Comparison of ENCODE assay signal across 29 cellular contexts in genomic region chr1:145952903-145953302, GRCh38.
"Had no signal": no experiment of that assay in that cellular context is flagged by ENCODE, and none has a peak within 500 bp of the region (broad histone marks: within the 10 kb centered on the region; RNA-seq: fewer than 3 reads in every experiment).

No MANE protein-coding gene starts in this region.

- H3K27me3 Mint-ChIP-seq: naive B cell; stimulated activated memory B cell treated with anti-CD40 and anti-IgM and Interleukin-4, amounts not matched to agents 10 μg/mL and 1 μg/mL and 100 μg/mL, for 72 hours; stimulated activated naive CD8-positive, alpha-beta T cell treated with anti-CD3 and anti-CD28 coated beads, Interleukin-15, amount 100 ng/mL, for 72 hours had no signal

- H3K9me3 Mint-ChIP-seq: immature natural killer cell; mesothelial cell of epicardium; naive B cell; natural killer cell; nephron progenitor cell; neural progenitor cell; stimulated activated memory B cell treated with anti-CD40 and anti-IgM and Interleukin-4, amounts not matched to agents 10 μg/mL and 1 μg/mL and 100 μg/mL, for 72 hours; stimulated activated naive CD8-positive, alpha-beta T cell treated with anti-CD3 and anti-CD28 coated beads, Interleukin-15, amount 100 ng/mL, for 72 hours; type B pancreatic cell had no signal

- DNase-seq: hypothalamus; immature natural killer cell; kidney; left colon; left lung; lower lobe of right lung; mammary epithelial cell; mesenchymal stem cell; naive B cell; natural killer cell; nephron progenitor cell; occipital lobe; right lobe of liver; stimulated activated CD4-positive, alpha-beta T cell treated with anti-CD3 and anti-CD28 coated beads, Interleukin-1b, Interleukin-23, amount 100 ng/mL, for 48 hours; stimulated activated CD4-positive, alpha-beta T cell treated with anti-CD3 and anti-CD28 coated beads, Interleukin-2, amount 100 ng/mL, for 48 hours; stimulated activated CD4-positive, alpha-beta T cell treated with anti-CD3 and anti-CD28 coated beads, Interleukin-4, amount 100 ng/mL, for 4 hours; stimulated activated CD8-positive, alpha-beta memory T cell treated with anti-CD3 and anti-CD28 coated beads, Interleukin-4, amount 100 ng/mL, for 48 hours; stimulated activated naive CD4-positive, alpha-beta T cell treated with Interleukin-2 at 50 U/mL for 16 hours; stimulated activated naive CD8-positive, alpha-beta T cell treated with anti-CD3 and anti-CD28 coated beads, Interleukin-15, amount 100 ng/mL, for 72 hours; substantia nigra; uterus had no signal

- H3K27ac ChIP-seq: left lung, lower lobe of right lung, neural progenitor cell, neutrophil, parathyroid adenoma, right atrium auricular region, right lobe of liver, tibial nerve had no signal

- H3K4me3 Mint-ChIP-seq: mesothelial cell of epicardium; natural killer cell; nephron progenitor cell; neural progenitor cell; stimulated activated memory B cell treated with anti-CD40 and anti-IgM and Interleukin-4, amounts not matched to agents 10 μg/mL and 1 μg/mL and 100 μg/mL, for 72 hours; stimulated activated naive CD8-positive, alpha-beta T cell treated with anti-CD3 and anti-CD28 coated beads, Interleukin-15, amount 100 ng/mL, for 72 hours; type B pancreatic cell had no signal

- H3K27me3 ChIP-seq: left lung, neutrophil, right atrium auricular region, right lobe of liver, tibial nerve, uterus had no signal

- H3K27ac Mint-ChIP-seq: mesothelial cell of epicardium; natural killer cell; nephron progenitor cell; neural progenitor cell; stimulated activated memory B cell treated with anti-CD40 and anti-IgM and Interleukin-4, amounts not matched to agents 10 μg/mL and 1 μg/mL and 100 μg/mL, for 72 hours; stimulated activated naive CD8-positive, alpha-beta T cell treated with anti-CD3 and anti-CD28 coated beads, Interleukin-15, amount 100 ng/mL, for 72 hours; type B pancreatic cell had no signal

- H3K36me3 Mint-ChIP-seq: mesothelial cell of epicardium, natural killer cell, type B pancreatic cell had no signal

- ATAC-seq: left colon; left lung; lower lobe of right lung; natural killer cell; right lobe of liver; stimulated activated memory B cell treated with anti-CD40 and anti-IgM and Interleukin-4, amounts not matched to agents 10 μg/mL and 1 μg/mL and 100 μg/mL, for 72 hours; stimulated activated naive CD8-positive, alpha-beta T cell treated with anti-CD3 and anti-CD28 coated beads, Interleukin-15, amount 100 ng/mL, for 72 hours had no signal

- H3K9me3 ChIP-seq: left lung, lower lobe of right lung, neutrophil, right atrium auricular region, right lobe of liver, tibial nerve, uterus had no signal
